ENCODE assay signal across 8 cellular contexts in the genomic region with DNA sequence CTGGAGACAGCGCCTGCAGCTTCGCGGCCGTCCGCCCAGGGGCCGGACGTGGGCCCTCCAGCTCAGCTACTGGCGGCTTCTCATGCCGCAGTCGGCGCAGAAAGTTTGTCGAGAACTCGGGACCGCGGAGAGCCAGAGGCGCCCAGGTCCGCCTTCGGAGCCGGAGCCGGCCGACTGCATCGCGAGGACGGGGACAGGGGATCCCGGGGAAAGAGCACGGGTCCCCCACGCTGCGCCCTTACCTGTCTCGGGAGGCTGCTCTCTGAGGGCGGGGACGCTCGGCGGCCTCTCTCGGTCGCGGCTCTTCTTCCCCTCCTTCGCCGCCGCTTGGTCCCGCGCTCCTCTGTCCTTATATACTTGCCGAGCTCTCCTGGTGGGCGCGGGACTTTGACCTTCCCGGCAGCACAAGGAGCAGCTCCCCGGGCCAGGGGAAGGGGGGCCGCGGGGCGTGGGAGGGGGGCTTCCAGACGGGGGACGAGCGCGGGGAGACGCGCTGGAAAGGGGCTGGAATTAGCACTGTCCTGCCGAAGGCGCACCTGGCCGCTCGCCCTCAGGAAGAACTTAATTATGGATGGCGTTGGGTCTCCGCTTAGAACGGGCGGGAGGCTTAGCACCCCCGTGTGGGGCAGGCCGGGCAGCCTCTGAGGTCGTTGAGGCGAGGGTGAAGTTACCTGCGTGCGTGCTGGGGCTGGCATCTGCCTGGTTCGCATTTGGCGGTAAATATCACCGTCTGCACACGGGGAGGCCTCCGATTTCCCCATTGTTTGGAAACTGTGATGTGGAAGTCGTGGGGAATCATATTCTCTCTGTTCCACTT. TPM values are rescaled to one million over a fixed set of nuclear protein-coding genes. Genes with fewer than 3 reads are reported as not detected.
DNase-seq lines count a peak whose midpoint lies in the region; ATAC-seq, FAIRE-seq and TF ChIP-seq lines count a peak whose summit lies in the region.

A gene (minus strand): TSS at position 325 of the 817 bp plus-strand sequence. CDS start 3,808 bp downstream, outside the sequence.

- peak within 1 kb of the TSS; percentile 87 for H3K4me2 ChIP-seq in GM23338
- H3K4me2 ChIP-seq in endothelial cell of umbilical vein (ENCODE audit: insufficient read depth, low read length), result peak within 1 kb of the TSS; percentile 46

- H3K9me3 ChIP-seq in endothelial cell of umbilical vein (replicated peaks; ENCODE audit: control insufficient read depth, insufficient read depth, low read length) (no peaks in the 10 kb centered on the region), mucosa of rectum (ENCODE audit: control insufficient read depth in 2 of 2, low read length in 2 of 2) (no peaks in the 10 kb centered on the region), transverse colon (no peaks in the 10 kb centered on the region)

- H3K9me3 Mint-ChIP-seq in GM23338, result no peaks in the 10 kb centered on the region; the same call in 2 of the 3 replicates

- peak within 1 kb of the TSS; percentile 76 for H3K4me3 Mint-ChIP-seq in GM23338

- peaks cover 10% of the 10 kb centered on the region for H3K4me1 Mint-ChIP-seq in GM23338

- TF ChIP-seq POLR2A in endothelial cell of umbilical vein (IDR thresholded peaks at IDR 0.05; ENCODE audit: low read depth, low read length), result no peak
- TF ChIP-seq POLR2A in transverse colon (IDR thresholded peaks at IDR 0.05), result no peak

- peaks cover 8% of the 10 kb centered on the region; the same call in 1 of the 2 replicates for H3K4me1 ChIP-seq in GM23338 (ENCODE audit: insufficient read depth)
- peaks cover 2% of the 10 kb centered on the region for H3K4me1 ChIP-seq in endothelial cell of umbilical vein (ENCODE audit: control insufficient read depth, extremely low read depth, insufficient read depth, low read length)
- peaks cover 0 to 9% of the 10 kb centered on the region in 2 donors for H3K4me1 ChIP-seq in mucosa of rectum (ENCODE audit: control insufficient read depth in 2 of 2, insufficient read depth in 2 of 2, low read length in 2 of 2)
- peaks cover 0 to 13% (median 12%) of the 10 kb centered on the region in 4 donors for H3K4me1 ChIP-seq in transverse colon

- peaks cover 55% of the 10 kb centered on the region for H3K27me3 Mint-ChIP-seq in GM23338 (ENCODE audit: insufficient read depth, low read depth, poor library complexity)

- no peak for TF ChIP-seq EP300 in transverse colon (IDR thresholded peaks at IDR 0.05; ENCODE audit: low read depth)

- H2AFZ ChIP-seq in GM23338 (peak within 1 kb of the TSS; percentile 97), endothelial cell of umbilical vein (ENCODE audit: low read depth, low read length) (peak within 1 kb of the TSS; percentile 52)

- H3K27me3 ChIP-seq in GM23338 (ENCODE audit: insufficient read depth), result peaks cover 61% of the 10 kb centered on the region
- peaks cover 61 to 70% of the 10 kb centered on the region in 2 experiments for H3K27me3 ChIP-seq in endothelial cell of umbilical vein (ENCODE audit: control insufficient read depth in 2 of 2, insufficient read depth in 2 of 2, low read length in 2 of 2)
- peaks cover 25 to 30% of the 10 kb centered on the region in 2 donors for H3K27me3 ChIP-seq in mucosa of rectum (ENCODE audit: control insufficient read depth in 2 of 2, insufficient read depth in 2 of 2, low read length in 2 of 2)
- peaks cover 84% of the 10 kb centered on the region for H3K27me3 ChIP-seq in transverse colon

- H3K4me3 ChIP-seq in GM23338 (peak within 1 kb of the TSS; percentile 75), endothelial cell of umbilical vein (replicated peaks in 1 of 3; ENCODE audit: insufficient read depth in 1 of 3, low read depth in 1 of 3, low read length in 3 of 3) (peak within 1 kb of the TSS in 1 of 3 experiments; percentile 26), mucosa of rectum (ENCODE audit: low read length in 2 of 2) (peak within 1 kb of the TSS; percentile 41 to 48), transverse colon (peak within 1 kb of the TSS; percentile 9 to 70 (median 31))

- FAIRE-seq in endothelial cell of umbilical vein (lab: Jason Lieb, UNC), result no peak

- ATAC-seq in GM23338 (peak; percentile 76), GM19452 (IDR thresholded peaks at IDR 0.05; ENCODE audit: unreplicated experiment) (no peak)

- H3K27ac ChIP-seq in GM23338 (ENCODE audit: low read depth) (no peak within 1 kb of the TSS), endothelial cell of umbilical vein (ENCODE audit: insufficient read depth, low read depth, low read length) (no peak within 1 kb of the TSS), mucosa of rectum (ENCODE audit: low read depth in 2 of 2, low read length in 2 of 2) (no peak within 1 kb of the TSS), transverse colon (no peak within 1 kb of the TSS)

- no peaks in the 10 kb centered on the region for H3F3A ChIP-seq in GM23338 (replicated peaks; ENCODE audit: low read depth)

- no peaks in the 10 kb centered on the region for H3K36me3 ChIP-seq in GM23338 (ENCODE audit: insufficient read depth)
- no peaks in the 10 kb centered on the region for H3K36me3 ChIP-seq in endothelial cell of umbilical vein (ENCODE audit: control insufficient read depth in 2 of 2, extremely low read depth in 1 of 2, insufficient read depth in 2 of 2, low read length in 2 of 2)
- no peaks in the 10 kb centered on the region for H3K36me3 ChIP-seq in mucosa of rectum (ENCODE audit: control insufficient read depth in 2 of 2, insufficient read depth in 2 of 2, low read length in 2 of 2)
- H3K36me3 ChIP-seq in transverse colon, result no peaks in the 10 kb centered on the region

- H3K27ac Mint-ChIP-seq in GM23338, result no peak within 1 kb of the TSS

- CTCF ChIA-PET in endothelial cell of umbilical vein (lab: Charles Lee), result interaction anchor here (0.9 to 3.2 kb wide), 4 partner anchors 60 to 338 kb away, joined by 3 to 12 read pairs (median 3); no protein-coding TSS in a partner anchor

- H3K79me2 ChIP-seq in GM23338 (replicated peaks; ENCODE audit: insufficient read depth), result no peaks in the 10 kb centered on the region
- no peaks in the 10 kb centered on the region for H3K79me2 ChIP-seq in endothelial cell of umbilical vein (ENCODE audit: control insufficient read depth, insufficient read depth, low read length)

- TF ChIP-seq CTCF in GM23338 (conservative IDR thresholded peaks at IDR 0.05; ENCODE audit: low read depth in 2 of 2) (peak in 1 of 2 experiments; percentile 28; a peak in 1 of 4 replicates), endothelial cell of umbilical vein (IDR thresholded peaks at IDR 0.05; ENCODE audit: extremely low read depth in 1 of 2, insufficient read depth in 1 of 2, low read depth in 1 of 2, low read length in 2 of 2) (no peak), transverse colon (IDR thresholded peaks at IDR 0.05) (no peak)

- H3K9me1 ChIP-seq in endothelial cell of umbilical vein (replicated peaks; ENCODE audit: control insufficient read depth, extremely low read depth, insufficient read depth, low read length), result no peaks in the 10 kb centered on the region

- POLR2A ChIA-PET in endothelial cell of umbilical vein (lab: Charles Lee), result no interaction called here

- in situ Hi-C loops in transverse colon (cut with MboI; ENCODE audit: low pct_ligation_motif_present in 1 of 4, low pct_unique_long_range_greater_than_20kb in 1 of 4, low sequenced_read_pairs in 3 of 4), result no loop called here

- H3K36me3 Mint-ChIP-seq in GM23338 (ENCODE audit: low read depth), result no peaks in the 10 kb centered on the region; the same call in 2 of the 3 replicates

- H4K20me1 ChIP-seq in GM23338 (replicated peaks; ENCODE audit: insufficient read depth) (no peaks in the 10 kb centered on the region), endothelial cell of umbilical vein (replicated peaks; ENCODE audit: control insufficient read depth, extremely low read depth, insufficient read depth, low read length) (no peaks in the 10 kb centered on the region)

- intact Hi-C loops in endothelial cell of umbilical vein (cut with micrococcal nuclease) (no loop called here), transverse colon (cut with DNase I; ENCODE audit: low total_unique reads) (no loop called here)

- 7% methylated on average over 57 of the region's 75 CpGs; no CpG with 5 or more reads in 1 of the 2 donors for WGBS in transverse colon (ENCODE audit: low coverage in 1 of 2), 2 donors

- BruUV-seq in endothelial cell of umbilical vein (replicated peaks; lab: Mats Ljungman, UMichigan), result no TSS peak

- DNase-seq in AG08395 (ENCODE audit: low spot score) (peak; percentile 31), GM23338 (ENCODE audit: low spot score) (peak; percentile 78), endothelial cell of umbilical vein (ENCODE audit: low read depth, low spot score) (peak; percentile 22), transverse colon (peak; percentile 13), A172 (ENCODE audit: low spot score) (no peak)
- peak; percentile 13 for DNase-seq in activated CD4-positive, alpha-beta T cell treated with anti-CD3 and anti-CD28 coated beads, Interleukin-2, amount 50 U/mL, for 1 hour

- dilution Hi-C loops in endothelial cell of umbilical vein (cut with MboI; ENCODE audit: extremely low pct_ligation_motif_present, low sequenced_read_pairs), result no loop called here

- H3K9ac ChIP-seq in endothelial cell of umbilical vein (replicated peaks; ENCODE audit: extremely low read depth, insufficient read depth, low read length), result no peak within 1 kb of the TSS
- H3K9ac ChIP-seq in mucosa of rectum (ENCODE audit: low read depth in 1 of 2, low read length in 2 of 2), result no peak within 1 kb of the TSS

- no peaks in the 10 kb centered on the region for H3K9me2 ChIP-seq in GM23338 (ENCODE audit: insufficient read depth)

TF ChIP-seq in GM23338, 12 proteins besides CTCF, POLR2A, EP300 and RAD21 (continues in another document):
- peak; percentile 47 for TF ChIP-seq EZH2 (IDR thresholded peaks at IDR 0.05; ENCODE audit: low read depth, unreplicated experiment)

TF ChIP-seq in endothelial cell of umbilical vein, 7 proteins besides CTCF, POLR2A, EP300 and RAD21 (continues in another document):
- TF ChIP-seq POLR2AphosphoS5 (IDR thresholded peaks at IDR 0.05; ENCODE audit: insufficient read depth, low read depth, low read length), result no peak
- TF ChIP-seq, protein P1, sequence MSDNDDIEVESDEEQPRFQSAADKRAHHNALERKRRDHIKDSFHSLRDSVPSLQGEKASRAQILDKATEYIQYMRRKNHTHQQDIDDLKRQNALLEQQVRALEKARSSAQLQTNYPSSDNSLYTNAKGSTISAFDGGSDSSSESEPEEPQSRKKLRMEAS (IDR thresholded peaks at IDR 0.05; ENCODE audit: insufficient read depth, insufficient read length), result no peak

RNA-seq across cellular contexts. Expression of the gene that starts here (rescaled TPM):
- 7.8 and 12.3 TPM in 2 replicates for total RNA-seq in GM23338 (2014; rRNA removed; shearing (Covaris generic))
- polyA plus RNA-seq in GM23338 (2016; fragmentation: Nextera tagmentation; extraction: Ambion mirVana), result 8.5 and 8.7 TPM in 2 replicates
- 0.69 and 2.7 TPM in 2 replicates for total RNA-seq in endothelial cell of umbilical vein
- polyA plus RNA-seq in endothelial cell of umbilical vein, result 2.4 and 3.2 TPM in 2 replicates
- polyA plus RNA-seq in endothelial cell of umbilical vein (2011; cell fraction: cytosol; rRNA removed), result 0.98 and 2.1 TPM in 2 replicates
- 0.29 and 0.52 TPM in 2 replicates for polyA plus RNA-seq in endothelial cell of umbilical vein (2011; cell fraction: nucleus; rRNA removed)
- polyA plus RNA-seq in endothelial cell of umbilical vein (2012), result 0.78 and 1.1 TPM in 2 replicates
- polyA minus RNA-seq in endothelial cell of umbilical vein, result not detected in 2 replicates
- not detected for polyA minus RNA-seq in endothelial cell of umbilical vein (2011; cell fraction: cytosol; rRNA and poly(A)+ RNA removed)
- not detected in 2 replicates for polyA minus RNA-seq in endothelial cell of umbilical vein (2011; cell fraction: nucleus; rRNA and poly(A)+ RNA removed)
- total RNA-seq in transverse colon, result 1 to 10 TPM in 2 of 4 donors, not detected in 2; 7.9 to 9.0 TPM
- not detected in 2 replicates for total RNA-seq in A172 (2014; rRNA removed; shearing (Covaris generic))
